In the genomic region with DNA sequence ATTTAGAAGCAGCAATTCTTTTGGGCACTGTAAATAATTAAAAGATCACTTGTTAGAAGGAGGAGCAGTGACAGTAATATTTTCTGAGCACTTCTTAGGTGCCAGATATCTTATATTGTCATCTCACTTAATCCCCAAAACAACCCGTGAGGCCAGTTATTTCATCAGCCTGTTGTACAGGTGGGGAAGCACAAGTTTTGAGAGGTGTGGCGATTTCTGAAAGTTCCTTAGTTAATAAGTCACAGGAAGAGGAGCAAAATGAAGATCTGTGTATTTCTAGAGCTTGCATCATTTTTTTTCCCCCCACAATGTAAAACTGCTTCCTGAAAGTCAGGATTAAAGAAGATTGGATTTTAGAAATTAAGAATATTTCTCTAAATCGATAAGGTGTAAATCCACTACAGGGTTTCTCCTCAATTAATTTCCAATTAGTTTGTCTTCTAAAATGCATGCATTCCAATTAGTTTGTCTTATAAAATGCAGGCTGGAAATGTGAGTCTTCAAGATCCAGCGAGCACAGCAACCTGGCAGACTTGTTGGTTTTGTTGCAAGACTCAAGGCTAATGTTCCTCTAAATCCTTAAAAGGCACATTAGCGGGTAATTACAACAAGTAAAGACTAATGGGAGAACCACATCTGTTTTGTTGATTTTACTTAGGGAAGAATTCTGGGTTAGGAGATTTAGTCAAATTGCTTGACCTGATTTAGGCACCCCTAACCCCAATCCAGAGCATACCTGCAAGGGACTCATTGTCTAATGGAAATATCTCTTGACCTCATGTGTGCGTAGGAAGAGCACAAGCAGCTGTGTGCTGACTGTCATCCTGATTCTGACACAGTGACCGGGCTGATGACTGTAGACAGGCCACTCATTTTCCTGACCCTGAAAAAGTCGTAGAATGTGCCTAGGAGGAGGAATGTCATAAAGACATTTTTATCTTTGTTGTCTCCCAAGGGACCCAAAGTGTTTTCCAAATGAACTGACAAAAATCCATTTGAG, we compare ENCODE assay signal across 15 cellular contexts.
DNase-seq lines count a peak whose midpoint lies in the region; ATAC-seq and TF ChIP-seq lines count a peak whose summit lies in the region.
"Had no signal": no experiment of that assay in that cellular context is flagged by ENCODE, and none has a peak within 500 bp of the region (broad histone marks: within the 10 kb centered on the region; RNA-seq: fewer than 3 reads in every experiment).

No MANE protein-coding gene starts in this region.

- no peak overlapping the region for H3K27ac Mint-ChIP-seq in activated naive CD4-positive, alpha-beta T cell treated with anti-CD3 and anti-CD28 coated beads, Interleukin-2, amount 50 U/mL, for 72 hours
- H3K27ac Mint-ChIP-seq in activated CD4-positive, alpha-beta T cell treated with anti-CD3 and anti-CD28 coated beads for 36 hours = no peak overlapping the region

- POLR2A ChIA-PET in GM10248 (lab: Yijun Ruan, JAX) = no interaction called here
- POLR2A ChIA-PET in activated CD4-positive, alpha-beta T cell treated with anti-CD3 and anti-CD28 coated beads for 36 hours (lab: Charles Lee) = no interaction called here

- DNase-seq in DMS53 treated with DMSO at 0.1 percent for 48 hours (lab: John Stamatoyannopoulos, UW; ENCODE audit: unreplicated experiment) = peak; percentile 10
- DNase-seq in glomerular visceral epithelial cell (ENCODE audit: extremely low spot score) = peak; percentile 13
- no peak for DNase-seq in activated naive CD4-positive, alpha-beta T cell treated with anti-CD3 and anti-CD28 coated beads, Interleukin-2, amount 50 U/mL, for 72 hours (ENCODE audit: low spot score in 2 of 2)
- no peak for DNase-seq in GM10248 (ENCODE audit: extremely low spot score)
- no peak for DNase-seq in activated CD4-positive, alpha-beta T cell treated with anti-CD3 and anti-CD28 coated beads for 36 hours
- DNase-seq: activated effector memory CD4-positive, alpha-beta T cell treated with Interleukin-2 at 50 U/mL for 16 hours; effector memory CD4-positive, alpha-beta T cell; NCI-H1092; NCI-H526 treated with DMSO at 0.1 percent for 48 hours; occipital lobe; right cardiac atrium had no signal

- peaks cover 22% of the 10 kb centered on the region for H3K27me3 Mint-ChIP-seq in activated CD4-positive, alpha-beta T cell treated with anti-CD3 and anti-CD28 coated beads for 36 hours

- intact Hi-C loops in activated CD4-positive, alpha-beta T cell treated with anti-CD3 and anti-CD28 coated beads for 36 hours (cut with DNase I, micrococcal nuclease) = no loop called here

- no peaks in the 10 kb centered on the region for H3K4me1 Mint-ChIP-seq in activated CD4-positive, alpha-beta T cell treated with anti-CD3 and anti-CD28 coated beads for 36 hours
- H3K4me1 Mint-ChIP-seq: central memory CD8-positive, alpha-beta T cell had no signal

- no peak overlapping the region for H3K4me3 Mint-ChIP-seq in activated CD4-positive, alpha-beta T cell treated with anti-CD3 and anti-CD28 coated beads for 36 hours
- H3K4me3 Mint-ChIP-seq: central memory CD8-positive, alpha-beta T cell had no signal

- CTCF ChIA-PET in GM10248 (lab: Yijun Ruan, JAX) = no interaction called here
- CTCF ChIA-PET in activated CD4-positive, alpha-beta T cell treated with anti-CD3 and anti-CD28 coated beads for 36 hours (lab: Charles Lee) = interaction anchor here (1.0 to 1.2 kb wide), 2 partner anchors 40 to 340 kb away, joined by 3 read pairs; a partner anchor contains a TSS

- peaks cover 8% of the 10 kb centered on the region in 2 donors for H3K9me3 Mint-ChIP-seq in activated naive CD4-positive, alpha-beta T cell treated with anti-CD3 and anti-CD28 coated beads, Interleukin-2, amount 50 U/mL, for 72 hours
- H3K9me3 Mint-ChIP-seq in activated CD4-positive, alpha-beta T cell treated with anti-CD3 and anti-CD28 coated beads for 36 hours (ENCODE audit: low read depth) = peaks cover 6% of the 10 kb centered on the region

- H3K36me3 Mint-ChIP-seq in activated naive CD4-positive, alpha-beta T cell treated with anti-CD3 and anti-CD28 coated beads, Interleukin-2, amount 50 U/mL, for 72 hours = no peaks in the 10 kb centered on the region
- no peaks in the 10 kb centered on the region for H3K36me3 Mint-ChIP-seq in activated CD4-positive, alpha-beta T cell treated with anti-CD3 and anti-CD28 coated beads for 36 hours (ENCODE audit: low read depth)

- peak; percentile 52 for ATAC-seq in GM19463 (IDR thresholded peaks at IDR 0.05; ENCODE audit: unreplicated experiment)
- peak; percentile 49 for ATAC-seq in HG03432 (IDR thresholded peaks at IDR 0.05; ENCODE audit: unreplicated experiment)
- ATAC-seq in activated naive CD4-positive, alpha-beta T cell treated with anti-CD3 and anti-CD28 coated beads, Interleukin-2, amount 50 U/mL, for 72 hours = no peak
- no peak for ATAC-seq in GM18873 (IDR thresholded peaks at IDR 0.05; ENCODE audit: low FRiP score, unreplicated experiment)
- ATAC-seq in activated CD4-positive, alpha-beta T cell treated with anti-CD3 and anti-CD28 coated beads for 36 hours = no peak
- ATAC-seq: right cardiac atrium had no signal

- no peak for TF ChIP-seq CTCF in GM10248 (IDR thresholded peaks at IDR 0.05; ENCODE audit: control extremely low read depth, extremely low read depth, low read depth, missing control alignments)

Comparison
In these comparisons a context has a peak if more than half of its experiments do, and no peak if none do; other contexts are left out.
1. DNase-seq: peak in DMS53 treated with DMSO at 0.1 percent for 48 hours (single experiment) and glomerular visceral epithelial cell (single experiment); none in activated naive CD4-positive, alpha-beta T cell treated with anti-CD3 and anti-CD28 coated beads, Interleukin-2, amount 50 U/mL, for 72 hours (0 of 2), GM10248 (single experiment) and activated CD4-positive, alpha-beta T cell treated with anti-CD3 and anti-CD28 coated beads for 36 hours (single experiment).
2. ATAC-seq: peak in GM19463 (single experiment) and HG03432 (single experiment); none in activated naive CD4-positive, alpha-beta T cell treated with anti-CD3 and anti-CD28 coated beads, Interleukin-2, amount 50 U/mL, for 72 hours (0 of 2), GM18873 (single experiment) and activated CD4-positive, alpha-beta T cell treated with anti-CD3 and anti-CD28 coated beads for 36 hours (single experiment).